8 cellular contexts compared by ENCODE assay signal in genomic region chr7:131057015-131057518, GRCh38.
DNase-seq lines count a peak whose midpoint lies in the region; ATAC-seq and TF ChIP-seq lines count a peak whose summit lies in the region.

No MANE protein-coding gene starts in this region.

- peak overlapping the region; percentile 92 for H3K27ac ChIP-seq in BLaER1
- H3K27ac ChIP-seq in OCI-LY7 (ENCODE audit: low read depth, low read length, poor library complexity, severe bottlenecking) = peak overlapping the region; percentile 85

- H3K36me3 ChIP-seq in BLaER1 (peaks cover 4% of the 10 kb centered on the region; the same call in 1 of the 2 replicates), OCI-LY7 (ENCODE audit: insufficient read depth, low read length) (peaks cover 30% of the 10 kb centered on the region)

- H3K4me1 ChIP-seq in BLaER1 = peaks cover 63% of the 10 kb centered on the region
- H3K4me1 ChIP-seq in OCI-LY7 (ENCODE audit: insufficient read depth, low read length, poor library complexity, severe bottlenecking) = peaks cover 31% of the 10 kb centered on the region

- no peak overlapping the region for H2AFZ ChIP-seq in OCI-LY7 (ENCODE audit: low read length)

- H3K27me3 ChIP-seq in BLaER1 = no peaks in the 10 kb centered on the region

- peak overlapping the region; percentile 76 for H3K9ac ChIP-seq in BLaER1

- ATAC-seq in GM21529 (IDR thresholded peaks at IDR 0.05; ENCODE audit: unreplicated experiment) (peak; percentile 88), GM18870 (IDR thresholded peaks at IDR 0.05; ENCODE audit: unreplicated experiment) (no peak), GM19467 (IDR thresholded peaks at IDR 0.05; ENCODE audit: unreplicated experiment) (no peak)

- peaks cover 39% of the 10 kb centered on the region for H3K79me2 ChIP-seq in OCI-LY7 (ENCODE audit: insufficient read depth, low read depth, low read length)

- H3K4me3 ChIP-seq in BLaER1 (no peak overlapping the region), OCI-LY7 (ENCODE audit: low read depth, low read length, poor library complexity, severe bottlenecking) (peak overlapping the region; percentile 25), epithelial cell of proximal tubule (ENCODE audit: low read depth, low read length) (no peak overlapping the region)

- H3K9me2 ChIP-seq in OCI-LY7 (ENCODE audit: insufficient read depth, low read length) = no peaks in the 10 kb centered on the region

- POLR2A ChIA-PET in OCI-LY7 (lab: Charles Lee) = interaction anchor here (0.6 to 3.0 kb wide), 17 partner anchors 8 to 450 kb away, joined by 3 to 18 read pairs (median 4); no protein-coding TSS in a partner anchor

- H4K20me1 ChIP-seq in BLaER1 (no peaks in the 10 kb centered on the region), OCI-LY7 (ENCODE audit: insufficient read depth, low read length) (no peaks in the 10 kb centered on the region)

- H3K4me2 ChIP-seq in BLaER1 (peak overlapping the region; percentile 74), OCI-LY7 (ENCODE audit: low read length) (peak overlapping the region; percentile 47)

- intact Hi-C loops in OCI-LY7 (cut with micrococcal nuclease; ENCODE audit: unreplicated experiment) = no loop called here

- DNase-seq in OCI-LY7 (ENCODE audit: low spot score) = peak; percentile 73
- peak; percentile 52 for DNase-seq in epithelial cell of proximal tubule (ENCODE audit: low read depth)
- peak; percentile 86 for DNase-seq in renal cortical epithelial cell (ENCODE audit: low read depth)
- DNase-seq in NCI-H128 (lab: John Stamatoyannopoulos, UW; ENCODE audit: unreplicated experiment) = no peak

- H3K9me3 ChIP-seq in BLaER1 = peaks cover 22% of the 10 kb centered on the region
- no peaks in the 10 kb centered on the region for H3K9me3 ChIP-seq in OCI-LY7 (ENCODE audit: low read length)

- TF ChIP-seq CTCF in OCI-LY7 (conservative IDR thresholded peaks at IDR 0.05; ENCODE audit: low read length) (no peak), epithelial cell of proximal tubule (conservative IDR thresholded peaks at IDR 0.05; ENCODE audit: low read depth, low read length) (no peak)

- TSS peak; percentile 41 for BruUV-seq in OCI-LY7 (replicated peaks; lab: Mats Ljungman, UMichigan)

- CTCF ChIA-PET in OCI-LY7 (lab: Charles Lee; ENCODE audit: unreplicated experiment) = interaction anchor here (1.0 to 1.1 kb wide), 3 partner anchors 9 to 271 kb away, joined by 3 to 4 read pairs (median 3); partner anchors contain the start of gene MKLN1
